In the genomic region with DNA sequence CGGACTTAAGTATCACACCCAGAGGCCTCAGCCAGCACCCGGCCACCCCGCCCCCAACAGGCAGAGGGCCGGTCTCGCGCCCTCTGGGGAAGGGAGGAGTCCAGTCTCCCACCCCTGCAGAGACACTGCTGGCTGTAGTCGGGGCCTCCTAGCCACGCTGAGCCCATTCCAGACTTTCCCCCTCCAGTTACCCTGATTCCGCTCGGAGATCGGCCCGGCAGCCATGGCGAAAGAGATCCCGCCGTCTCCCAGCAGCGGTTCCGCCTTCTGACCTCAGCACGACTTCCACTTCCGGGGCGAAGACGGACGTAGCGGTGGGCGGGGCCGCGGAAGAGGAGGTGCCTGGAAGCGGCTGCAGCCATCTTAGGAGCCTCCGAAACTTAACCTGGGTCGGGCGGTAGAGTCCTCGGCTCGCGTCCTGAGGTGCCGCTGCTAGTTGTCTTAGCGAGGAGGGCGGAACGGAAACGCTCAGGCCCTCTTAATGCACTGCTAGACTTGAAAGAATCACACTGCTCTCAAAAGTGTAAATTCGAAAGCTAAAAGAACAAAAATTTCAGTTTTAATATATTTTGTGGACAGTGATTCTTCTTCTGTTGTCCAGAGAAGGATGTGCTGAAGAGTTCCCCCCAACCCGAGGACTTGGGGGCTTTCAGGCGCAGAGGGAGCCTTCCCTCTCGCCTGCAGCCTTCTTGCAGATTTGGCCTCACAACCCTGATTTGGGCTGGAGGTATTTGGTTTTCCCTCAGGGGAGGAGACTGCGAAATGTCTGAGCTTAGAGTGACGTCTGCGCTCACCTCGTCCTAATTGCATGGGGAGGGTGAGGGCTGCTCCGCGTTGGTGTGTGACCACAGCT, we compare ENCODE assay signal across 8 cellular contexts. TPM values are rescaled to one million over a fixed set of nuclear protein-coding genes. Genes with fewer than 3 reads are reported as not detected.
DNase-seq lines count a peak whose midpoint lies in the region; ATAC-seq, FAIRE-seq and TF ChIP-seq lines count a peak whose summit lies in the region.

A gene with protein sequence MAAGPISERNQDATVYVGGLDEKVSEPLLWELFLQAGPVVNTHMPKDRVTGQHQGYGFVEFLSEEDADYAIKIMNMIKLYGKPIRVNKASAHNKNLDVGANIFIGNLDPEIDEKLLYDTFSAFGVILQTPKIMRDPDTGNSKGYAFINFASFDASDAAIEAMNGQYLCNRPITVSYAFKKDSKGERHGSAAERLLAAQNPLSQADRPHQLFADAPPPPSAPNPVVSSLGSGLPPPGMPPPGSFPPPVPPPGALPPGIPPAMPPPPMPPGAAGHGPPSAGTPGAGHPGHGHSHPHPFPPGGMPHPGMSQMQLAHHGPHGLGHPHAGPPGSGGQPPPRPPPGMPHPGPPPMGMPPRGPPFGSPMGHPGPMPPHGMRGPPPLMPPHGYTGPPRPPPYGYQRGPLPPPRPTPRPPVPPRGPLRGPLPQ (minus strand): TSS at position 269 of the 853 bp plus-strand sequence. CDS start 44 bp downstream, at position 225.

- TF ChIP-seq CTCF in H1 (IDR thresholded peaks at IDR 0.05; ENCODE audit: control extremely low read depth in 1 of 3, insufficient read depth in 1 of 3, low read depth in 1 of 3, low read length in 3 of 3), result no peak

- DNase-seq in Caki2 (ENCODE audit: low read depth) (peak; percentile 89), HUDEP-2 (lab: John Stamatoyannopoulos, UW; ENCODE audit: unreplicated experiment in 76 of 76) (peak in 74 of 76 experiments; percentile 39 to 94 (median 84)), NOMO-1 treated with dmso at 0.1 percent for 144 hours (lab: John Stamatoyannopoulos, UW; ENCODE audit: unreplicated experiment) (peak; percentile 97), H1 (ENCODE audit: low read depth in 1 of 2, low spot score in 2 of 2) (peak in 1 of 2 experiments; percentile 92), mesenchymal stem cell (peak; percentile 93)
- peak; percentile 75 to 85 (median 76) for DNase-seq in activated CD8-positive, alpha-beta memory T cell treated with anti-CD3 and anti-CD28 coated beads for 48 hours (ENCODE audit: low read depth in 2 of 3, low spot score in 2 of 3)
- DNase-seq in stimulated activated CD8-positive, alpha-beta memory T cell treated with anti-CD3 and anti-CD28 coated beads, Interleukin-12 subunit alpha, Interleukin-12 subunit beta, amount 100 ng/mL, for 24 hours (ENCODE audit: extremely low read depth), result peak; percentile 89

- H3K23ac ChIP-seq in H1 (ENCODE audit: insufficient read length) (no peak within 1 kb of the TSS), mesenchymal stem cell (ENCODE audit: low read length in 2 of 2) (peak within 1 kb of the TSS; percentile 32 to 44)

- peaks cover 5% of the 10 kb centered on the region for H3K23me2 ChIP-seq in H1 (ENCODE audit: low read depth, low read length)

- ATAC-seq in GM21390 (IDR thresholded peaks at IDR 0.05; ENCODE audit: unreplicated experiment), result peak; percentile 90

- H3K9ac ChIP-seq in H1 (replicated peaks in 1 of 4; ENCODE audit: extremely low read depth in 1 of 4, low read depth in 3 of 4, low read length in 3 of 4) (peak within 1 kb of the TSS; percentile 81 to 97 (median 90)), mesenchymal stem cell (ENCODE audit: low read length) (peak within 1 kb of the TSS; percentile 99)

- H3K36me3 ChIP-seq in H1 (ENCODE audit: control insufficient read depth in 2 of 4, insufficient read depth in 4 of 4, low read length in 3 of 4) (peaks cover 19 to 40% (median 36%) of the 10 kb centered on the region in 4 experiments), mesenchymal stem cell (ENCODE audit: control insufficient read depth in 1 of 2, insufficient read depth in 2 of 2, low read depth in 1 of 2, low read length in 2 of 2) (peaks cover 41 to 83% of the 10 kb centered on the region in 2 experiments)

- H2AK5ac ChIP-seq in H1 (ENCODE audit: low read depth, low read length), result no peak within 1 kb of the TSS
- H2AK5ac ChIP-seq in mesenchymal stem cell (ENCODE audit: low read length, severe bottlenecking), result peak within 1 kb of the TSS; percentile 70

- in situ Hi-C loops in Caki2 (cut with HindIII; ENCODE audit: low pct_unique_long_range_greater_than_20kb, low sequenced_read_pairs), result no loop called here

- H3K4ac ChIP-seq in H1 (replicated peaks; ENCODE audit: insufficient read length, low read depth, low read length), result peak within 1 kb of the TSS; percentile 30
- peak within 1 kb of the TSS; percentile 78 to 95 for H3K4ac ChIP-seq in mesenchymal stem cell (ENCODE audit: low read depth in 1 of 2, low read length in 2 of 2)

- H4K91ac ChIP-seq in H1 (replicated peaks; ENCODE audit: insufficient read length, low read length), result peak within 1 kb of the TSS; percentile 18
- peak within 1 kb of the TSS; percentile 94 for H4K91ac ChIP-seq in mesenchymal stem cell (ENCODE audit: low read length)

- TF ChIP-seq EP300 in H1 (IDR thresholded peaks at IDR 0.05; ENCODE audit: borderline replicate concordance in 1 of 2, low read depth in 2 of 2, low read length in 2 of 2), result no peak

- H3K27ac ChIP-seq in H1 (ENCODE audit: low read depth, low read length) (peak within 1 kb of the TSS; percentile 90), mesenchymal stem cell (ENCODE audit: low read length, poor library complexity, severe bottlenecking) (peak within 1 kb of the TSS; percentile 94)

- no peak within 1 kb of the TSS for H2BK20ac ChIP-seq in H1 (ENCODE audit: low read length)

- peak within 1 kb of the TSS; percentile 91 for H3K18ac ChIP-seq in H1 (ENCODE audit: extremely low read depth, low read length)
- peak within 1 kb of the TSS; percentile 92 to 93 for H3K18ac ChIP-seq in mesenchymal stem cell (ENCODE audit: low read depth in 1 of 2, low read length in 2 of 2)

- 0 out of 4 replicates have a peak, but pooled peaks of 1 of the 2 experiments have one; percentile 5 for TF ChIP-seq RAD21 in H1 (IDR thresholded peaks at IDR 0.05 in 1 of 2, conservative IDR thresholded peaks at IDR 0.05 in 1 of 2; ENCODE audit: low read depth in 2 of 2, low read length in 2 of 2)

- H3K27me3 ChIP-seq in H1 (replicated peaks in 1 of 4; ENCODE audit: control insufficient read depth in 3 of 4, extremely low read depth in 1 of 4, insufficient read depth in 3 of 4, low read length in 3 of 4) (no peaks in the 10 kb centered on the region), mesenchymal stem cell (ENCODE audit: control insufficient read depth in 1 of 2, insufficient read depth in 1 of 2, low read length in 2 of 2) (no peaks in the 10 kb centered on the region)

- H3K14ac ChIP-seq in H1 (ENCODE audit: insufficient read length) (peak within 1 kb of the TSS; percentile 74), mesenchymal stem cell (ENCODE audit: low read length in 2 of 2) (no peak within 1 kb of the TSS)

- H2BK15ac ChIP-seq in H1 (ENCODE audit: low read length) (no peak within 1 kb of the TSS), mesenchymal stem cell (ENCODE audit: low read depth, poor library complexity, severe bottlenecking) (peak within 1 kb of the TSS; percentile 34)

- H2AFZ ChIP-seq in H1 (ENCODE audit: low read length) (no peak within 1 kb of the TSS; the same call in 1 of the 2 replicates), mesenchymal stem cell (ENCODE audit: low read depth, low read length) (peak within 1 kb of the TSS; percentile 24)

- H3K79me2 ChIP-seq in H1 (ENCODE audit: control insufficient read depth in 1 of 2, insufficient read depth in 2 of 2, low read length in 2 of 2), result peaks cover 8 to 28% of the 10 kb centered on the region in 2 experiments

- H4K20me1 ChIP-seq in H1 (replicated peaks in 1 of 2; ENCODE audit: control insufficient read depth in 1 of 2, insufficient read depth in 2 of 2, low read length in 2 of 2), result no peaks in the 10 kb centered on the region

- peak within 1 kb of the TSS; percentile 98 for H4K8ac ChIP-seq in H1 (ENCODE audit: extremely low read depth, insufficient read depth, low read length)
- peak within 1 kb of the TSS; percentile 96 for H4K8ac ChIP-seq in mesenchymal stem cell (ENCODE audit: low read length)

- H3K79me1 ChIP-seq in H1 (ENCODE audit: low read depth, low read length) (peaks cover 5% of the 10 kb centered on the region), mesenchymal stem cell (replicated peaks; ENCODE audit: low read length, poor library complexity, severe bottlenecking) (peaks cover 19% of the 10 kb centered on the region)

- no peak within 1 kb of the TSS for H2BK120ac ChIP-seq in H1 (replicated peaks; ENCODE audit: low read depth, low read length)
- no peak within 1 kb of the TSS for H2BK120ac ChIP-seq in mesenchymal stem cell (ENCODE audit: low read depth, low read length)

- peak within 1 kb of the TSS; percentile 86 for H4K5ac ChIP-seq in H1 (ENCODE audit: insufficient read length, low read depth, low read length)

- H3K9me3 ChIP-seq in H1 (ENCODE audit: insufficient read depth in 2 of 2, low read depth in 1 of 2, low read length in 1 of 2) (no peaks in the 10 kb centered on the region), mesenchymal stem cell (ENCODE audit: control insufficient read depth, low read length) (no peaks in the 10 kb centered on the region)

- H3K4me1 ChIP-seq in H1 (replicated peaks in 1 of 4; ENCODE audit: control insufficient read depth in 3 of 4, insufficient read depth in 4 of 4, low read length in 3 of 4) (peaks cover 0 to 8% (median 4%) of the 10 kb centered on the region in 4 experiments; a peak in 4 of 7 replicates), mesenchymal stem cell (ENCODE audit: control insufficient read depth, insufficient read depth, low read depth, low read length) (peaks cover 9% of the 10 kb centered on the region)

- H2BK5ac ChIP-seq in H1 (ENCODE audit: low read depth, low read length) (peak within 1 kb of the TSS; percentile 89), mesenchymal stem cell (ENCODE audit: low read depth, low read length, poor library complexity, severe bottlenecking) (peak within 1 kb of the TSS; percentile 74)

- FAIRE-seq in H1 (lab: Jason Lieb, UNC), result peak; percentile 39

- H2BK12ac ChIP-seq in H1 (ENCODE audit: low read depth, low read length) (peak within 1 kb of the TSS; percentile 44; the same call in 1 of the 2 replicates), mesenchymal stem cell (ENCODE audit: low read length in 2 of 2) (peak within 1 kb of the TSS in 1 of 2 experiments; percentile 19)

- peak within 1 kb of the TSS; percentile 87 to 90 for H3K4me2 ChIP-seq in H1 (ENCODE audit: insufficient read depth in 1 of 2, low read depth in 2 of 2, low read length in 2 of 2)
- peak within 1 kb of the TSS; percentile 57 for H3K4me2 ChIP-seq in mesenchymal stem cell (ENCODE audit: low read length, poor library complexity, severe bottlenecking)

- CTCF ChIA-PET in H1 (lab: Charles Lee; ENCODE audit: partially characterized antibody), result interaction anchor here (0.7 kb wide), 1 partner anchor 39 kb away, joined by 3 read pairs; no protein-coding TSS in a partner anchor

- peak within 1 kb of the TSS; percentile 85 to 95 (median 94) for H3K4me3 ChIP-seq in H1 (ENCODE audit: extremely low read depth in 1 of 4, insufficient read depth in 2 of 4, low read depth in 3 of 4, low read length in 4 of 4)
- H3K4me3 ChIP-seq in mesenchymal stem cell (ENCODE audit: insufficient read depth in 1 of 2, low read depth in 1 of 2, low read length in 2 of 2), result peak within 1 kb of the TSS; percentile 91 to 97

- H3K56ac ChIP-seq in H1 (replicated peaks; ENCODE audit: insufficient read length, low read depth, low read length), result peak within 1 kb of the TSS; percentile 71

- TF ChIP-seq POLR2A in H1 (IDR thresholded peaks at IDR 0.05; ENCODE audit: control extremely low read depth in 1 of 2, low read depth in 2 of 2, low read length in 2 of 2), result peak; percentile 92 to 93

- POLR2A ChIA-PET in H1 (lab: Charles Lee; ENCODE audit: partially characterized antibody), result interaction anchor here (0.8 to 4.3 kb wide), 14 partner anchors 10 to 259 kb away, joined by 3 to 60 read pairs (median 5); partner anchors contain the start of genes BOLA1, MTMR11, OTUD7B and SV2A

- WGBS in H1 (ENCODE audit: extremely low coverage in 1 of 2, insufficient coverage in 1 of 2, insufficient read length in 1 of 2, insufficient replicate concordance in 2 of 2, low coverage in 1 of 2, low lambda C conversion rate in 2 of 2, missing lambda C conversion rate in 1 of 2), 2 experiments, result 0% methylated on average over 44 of the region's 48 CpGs; no CpG with 5 or more reads in 1 of the 2 experiments
- under 1% methylated on average over 46 of the region's 48 CpGs for WGBS in mesenchymal stem cell

RNA-seq across cellular contexts. Expression of the gene that starts here (rescaled TPM):
- total RNA-seq in Caki2 (2014; rRNA removed; shearing (Covaris generic); ENCODE audit: low replicate concordance), result 28.3 and 30.6 TPM in 2 replicates
- 119 and 122 TPM in 2 replicates for total RNA-seq in H1 (2021; fragmentation: NEBNext Ultra II Directional; extraction: Animal tissue kit (Norgen Biotek cat#: 25700))
- polyA plus RNA-seq in H1 (2011; rRNA removed), result 81.1 and 114 TPM in 2 replicates
- 29.8 TPM for polyA plus RNA-seq in H1 (2011; cell fraction: cytosol; rRNA removed)
- 46.9 TPM for polyA plus RNA-seq in H1 (2011; cell fraction: nucleus; rRNA removed)
- polyA plus RNA-seq in H1 (2012, experiment 1 of 2), result 88.9 to 125 TPM (median 103 TPM) in 4 replicates
- 140 TPM for polyA plus RNA-seq in H1 (2012, experiment 2 of 2)
- 98.2 TPM for polyA plus RNA-seq in H1 (2013, experiment 1 of 2)
- polyA plus RNA-seq in H1 (2013, experiment 2 of 2), result 100 TPM
- polyA minus RNA-seq in H1 (2011; rRNA and poly(A)+ RNA removed), result 43.8 and 64.2 TPM in 2 replicates
- 42.7 TPM for polyA minus RNA-seq in H1 (2011; cell fraction: cytosol; rRNA and poly(A)+ RNA removed)
- polyA minus RNA-seq in H1 (2011; cell fraction: nucleus; rRNA and poly(A)+ RNA removed), result 32.3 TPM
- 76.7 TPM for polyA plus RNA-seq in mesenchymal stem cell (2013, experiment 1 of 2)
- polyA plus RNA-seq in mesenchymal stem cell (2013, experiment 2 of 2), result 78.0 TPM
